In genomic region chr3:39494781-39495180, GRCh38 we compare ENCODE assay signal across 17 cellular contexts. TPM values are rescaled to one million over a fixed set of nuclear protein-coding genes. Genes with fewer than 3 reads are reported as not detected.
DNase-seq lines count a peak whose midpoint lies in the region; ATAC-seq and TF ChIP-seq lines count a peak whose summit lies in the region.
"Had no signal": no experiment of that assay in that cellular context is flagged by ENCODE, and none has a peak within 500 bp of the region (broad histone marks: within the 10 kb centered on the region; RNA-seq: fewer than 3 reads in every experiment).

No MANE protein-coding gene starts in this region.

- H3F3A ChIP-seq in Loucy (ENCODE audit: low read depth) = no peaks in the 10 kb centered on the region; the same call in 1 of the 2 replicates

- intact Hi-C loops in mucosa of descending colon (cut with DNase I, micrococcal nuclease) = loop anchor here (5.0 to 10.0 kb wide), 2 partner anchors 47 to 50 kb away; no protein-coding TSS in a partner anchor
- intact Hi-C loops in CD4-positive, alpha-beta T cell (cut with DNase I, micrococcal nuclease) = loop anchor here in 1 of 2 experiments (5.0 kb wide), 1 partner anchor 47 kb away; no protein-coding TSS in a partner anchor

- H3K9me3 ChIP-seq in Loucy (ENCODE audit: insufficient read depth, low read depth, low read length) (no peaks in the 10 kb centered on the region), mucosa of descending colon (no peaks in the 10 kb centered on the region)
- H3K9me3 ChIP-seq in CD4-positive, alpha-beta T cell (ENCODE audit: control insufficient read depth, low read length) = no peaks in the 10 kb centered on the region
- H3K9me3 ChIP-seq: Caco-2 had no signal

- H3K9me3 Mint-ChIP-seq in CD4-positive, alpha-beta T cell = no peaks in the 10 kb centered on the region
- H3K9me3 Mint-ChIP-seq: CD8-positive, alpha-beta T cell had no signal

- TF ChIP-seq CTCF in Loucy (conservative IDR thresholded peaks at IDR 0.05; ENCODE audit: low read length) (no peak), mucosa of descending colon (IDR thresholded peaks at IDR 0.05) (no peak)
- no peak for TF ChIP-seq CTCF in CD4-positive, alpha-beta T cell (IDR thresholded peaks at IDR 0.05)

- H3K4me1 Mint-ChIP-seq in CD4-positive, alpha-beta T cell (ENCODE audit: low read depth) = no peaks in the 10 kb centered on the region

- POLR2A ChIA-PET in CD4-positive, alpha-beta T cell (lab: Charles Lee) = no interaction called here

- DNase-seq in Jurkat, Clone E6-1 (ENCODE audit: low read depth, low spot score) = peak; percentile 47
- DNase-seq in dermis blood vessel endothelial cell (peak; percentile 24), mucosa of descending colon (no peak), putamen (ENCODE audit: low spot score) (no peak)
- DNase-seq in CD4-positive, alpha-beta T cell = no peak
- DNase-seq: C1 segment of cervical spinal cord; Caco-2; CD8-positive, alpha-beta T cell; DMS153; DND-41; GM23248; H7; HCEC 1CT had no signal

- ATAC-seq in mucosa of descending colon (peak; percentile 49), HG03439 (IDR thresholded peaks at IDR 0.05; ENCODE audit: unreplicated experiment) (no peak)
- no peak for ATAC-seq in CD4-positive, alpha-beta T cell (ENCODE audit: poor library complexity)
- ATAC-seq: CD8-positive, alpha-beta T cell had no signal

- CTCF ChIA-PET in CD4-positive, alpha-beta T cell (lab: Charles Lee) = interaction anchor here (0.6 kb wide), 1 partner anchor 918 kb away, joined by 3 read pairs; no protein-coding TSS in a partner anchor

- no peaks in the 10 kb centered on the region for H3K9me2 ChIP-seq in Loucy (replicated peaks; ENCODE audit: low read depth, low read length)

- H2AFZ ChIP-seq in Loucy (ENCODE audit: low read length) = no peak overlapping the region; the same call in 1 of the 2 replicates
- H2AFZ ChIP-seq: GM23248 had no signal

- no peaks in the 10 kb centered on the region for H3K36me3 ChIP-seq in Loucy (ENCODE audit: insufficient read depth, low read length)
- no peaks in the 10 kb centered on the region for H3K36me3 ChIP-seq in mucosa of descending colon (ENCODE audit: low read depth)

- H3K79me2 ChIP-seq in Loucy (ENCODE audit: insufficient read depth, low read length) = no peaks in the 10 kb centered on the region

- no peaks in the 10 kb centered on the region for H4K20me1 ChIP-seq in Loucy (ENCODE audit: insufficient read depth, low read length, poor library complexity, severe bottlenecking)

- peaks cover 44% of the 10 kb centered on the region for H3K27me3 Mint-ChIP-seq in CD4-positive, alpha-beta T cell

- no peak overlapping the region for H3K27ac ChIP-seq in CD4-positive, alpha-beta T cell (ENCODE audit: low read depth, low read length)
- H3K27ac ChIP-seq: GM23248 had no signal

- no peaks in the 10 kb centered on the region for H3K36me3 Mint-ChIP-seq in CD4-positive, alpha-beta T cell (ENCODE audit: low read depth)
- H3K36me3 Mint-ChIP-seq: CD8-positive, alpha-beta T cell had no signal

- H3K4me2 ChIP-seq in Loucy (ENCODE audit: low read depth, low read length, poor library complexity, severe bottlenecking) = peak overlapping the region; percentile 14

- H3K4me3 ChIP-seq in Jurkat, Clone E6-1 (ENCODE audit: low read length) = no peak overlapping the region
- H3K4me3 ChIP-seq in Loucy (ENCODE audit: low read length, poor library complexity, severe bottlenecking) (no peak overlapping the region), mucosa of descending colon (no peak overlapping the region)
- H3K4me3 ChIP-seq: GM23248 had no signal

- H3K27ac Mint-ChIP-seq in CD4-positive, alpha-beta T cell = no peak overlapping the region
- H3K27ac Mint-ChIP-seq: CD8-positive, alpha-beta T cell had no signal

- no peaks in the 10 kb centered on the region for H3K27me3 ChIP-seq in Loucy (ENCODE audit: insufficient read depth, low read length, poor library complexity, severe bottlenecking)
- H3K27me3 ChIP-seq in CD4-positive, alpha-beta T cell (ENCODE audit: control insufficient read depth, insufficient read depth, low read length) = peaks cover 29% of the 10 kb centered on the region

- H3K4me3 Mint-ChIP-seq in CD4-positive, alpha-beta T cell = no peak overlapping the region
- H3K4me3 Mint-ChIP-seq: CD8-positive, alpha-beta T cell had no signal

- peaks cover 11% of the 10 kb centered on the region for H3K4me1 ChIP-seq in Loucy (ENCODE audit: insufficient read depth, low read length, poor library complexity, severe bottlenecking)
- no peaks in the 10 kb centered on the region for H3K4me1 ChIP-seq in mucosa of descending colon (ENCODE audit: low read depth)
- H3K4me1 ChIP-seq: Caco-2 had no signal

- H3K9ac ChIP-seq in Loucy (ENCODE audit: low read depth, low read length, poor library complexity, severe bottlenecking) = no peak overlapping the region
- H3K9ac ChIP-seq: GM23248 had no signal

RNA-seq across cellular contexts. Expression of gene MOBP, which starts 27.3 kb away (rescaled TPM):
- polyA plus RNA-seq in Jurkat, Clone E6-1 (2012; ENCODE audit: insufficient read depth, insufficient read length) = not detected
- total RNA-seq in dermis blood vessel endothelial cell = 0.19 TPM in 1 of 2 replicates, not detected in the other
- 1 to 10 TPM in 1 of 3 donors, under 1 TPM in 2; 0.44 to 1.4 (median 0.92) TPM for total RNA-seq in mucosa of descending colon
- total RNA-seq in CD4-positive, alpha-beta T cell = not detected
- total RNA-seq: A172; CD8-positive, alpha-beta T cell; GM23248 had no signal
- polyA plus RNA-seq: BJ, GM23248 had no signal

Comparison
In these comparisons a context has a peak if more than half of its experiments do, and no peak if none do; other contexts are left out.
1. DNase-seq: peak in Jurkat, Clone E6-1 (single experiment) and dermis blood vessel endothelial cell (single experiment); none in mucosa of descending colon (0 of 3), putamen (single experiment) and CD4-positive, alpha-beta T cell (0 of 10).